29 cellular contexts compared by ENCODE assay signal in genomic region chr2:114919985-114920384, GRCh38.
"Had no signal": no experiment of that assay in that cellular context is flagged by ENCODE, and none has a peak within 500 bp of the region (broad histone marks: within the 10 kb centered on the region; RNA-seq: fewer than 3 reads in every experiment).

No MANE protein-coding gene starts in this region.

- H2AFZ ChIP-seq: hepatocyte had no signal

- H3K4me3 Mint-ChIP-seq: dendritic cell treated with granulocyte-macrophage colony-stimulating factor and Interleukin-4, amounts not matched to agents 40 ng/mL and 50 ng/mL, for 4 days; effector memory CD8-positive, alpha-beta T cell; endodermal cell had no signal

- H3K27me3 ChIP-seq: colonic mucosa, dorsolateral prefrontal cortex, esophagus muscularis mucosa, esophagus squamous epithelium, foreskin keratinocyte, gastrocnemius medialis, gastroesophageal sphincter, heart left ventricle, heart right ventricle, hepatocyte had no signal

- H3K79me2 ChIP-seq: hepatocyte had no signal

- H3K9me3 Mint-ChIP-seq: endodermal cell had no signal

- H3K4me1 Mint-ChIP-seq: endodermal cell had no signal

- ATAC-seq: effector memory CD8-positive, alpha-beta T cell; esophagus mucosa; foreskin keratinocyte; gastrocnemius medialis; gastroesophageal sphincter; heart left ventricle; heart right ventricle had no signal

- DNase-seq: colonic mucosa; cortex of kidney; dermis blood vessel endothelial cell; dorsolateral prefrontal cortex; effector CD4-positive, alpha-beta T cell; effector CD8-positive, alpha-beta T cell; effector memory CD4-positive, alpha-beta T cell; effector memory CD8-positive, alpha-beta T cell; endodermal cell; erythroblast; esophagus squamous epithelium; foreskin fibroblast; foreskin keratinocyte; foreskin melanocyte; gastrocnemius medialis; glutamatergic neuron; head of caudate nucleus; heart left ventricle; heart right ventricle had no signal

- H3K27ac Mint-ChIP-seq: dendritic cell treated with granulocyte-macrophage colony-stimulating factor and Interleukin-4, amounts not matched to agents 40 ng/mL and 50 ng/mL, for 4 days; effector memory CD8-positive, alpha-beta T cell; endodermal cell had no signal

- H3K27me3 Mint-ChIP-seq: dendritic cell treated with granulocyte-macrophage colony-stimulating factor and Interleukin-4, amounts not matched to agents 40 ng/mL and 50 ng/mL, for 4 days; effector memory CD8-positive, alpha-beta T cell had no signal

- H3K4me3 ChIP-seq: colonic mucosa, coronary artery, dorsolateral prefrontal cortex, esophagus muscularis mucosa, esophagus squamous epithelium, gastrocnemius medialis, gastroesophageal sphincter, heart left ventricle, heart right ventricle, hepatocyte had no signal

- H3K9me3 ChIP-seq: colonic mucosa, esophagus squamous epithelium, gastrocnemius medialis had no signal

- H3K4me1 ChIP-seq: colonic mucosa, esophagus muscularis mucosa, esophagus squamous epithelium, foreskin keratinocyte, gastrocnemius medialis, gastroesophageal sphincter, heart left ventricle, heart right ventricle had no signal

- FAIRE-seq: endometrium, endothelial cell of umbilical vein, frontal cortex had no signal

- H3K4me2 ChIP-seq: hepatocyte had no signal

- H3K27ac ChIP-seq: colonic mucosa, coronary artery, dorsolateral prefrontal cortex, epithelial cell of prostate, esophagus muscularis mucosa, esophagus squamous epithelium, foreskin keratinocyte, gastrocnemius medialis, gastroesophageal sphincter, heart left ventricle, heart right ventricle, hepatocyte had no signal

- H3K36me3 ChIP-seq: colonic mucosa, esophagus muscularis mucosa, esophagus squamous epithelium, gastrocnemius medialis, gastroesophageal sphincter, heart left ventricle, heart right ventricle had no signal
